30 cellular contexts compared by ENCODE assay signal in the genomic region with DNA sequence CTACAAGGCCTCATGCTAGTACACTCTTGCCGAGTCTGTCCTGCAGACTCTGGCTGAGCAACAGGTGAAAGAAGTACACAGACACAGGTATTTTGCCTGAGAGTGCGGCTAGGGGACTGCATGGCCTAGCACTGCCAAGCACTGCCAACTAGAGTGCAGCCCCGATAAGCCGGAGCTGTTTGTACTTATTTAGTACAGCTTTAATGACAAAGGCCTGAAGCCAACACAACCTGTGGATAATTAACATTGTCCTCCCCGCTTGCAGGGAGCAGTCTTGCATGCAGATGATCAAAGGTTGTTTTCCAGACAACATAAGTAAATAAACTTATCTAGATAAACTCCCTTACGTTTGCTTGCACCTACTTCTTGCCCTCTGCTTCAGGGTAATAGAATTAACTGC.
DNase-seq lines count a peak whose midpoint lies in the region; ATAC-seq, FAIRE-seq and TF ChIP-seq lines count a peak whose summit lies in the region.
"Had no signal": no experiment of that assay in that cellular context is flagged by ENCODE, and none has a peak within 500 bp of the region (broad histone marks: within the 10 kb centered on the region; RNA-seq: fewer than 3 reads in every experiment).

No MANE protein-coding gene starts in this region.

- H4K8ac ChIP-seq in IMR-90 (ENCODE audit: low read depth in 2 of 2, low read length in 2 of 2) (no peak overlapping the region), mesenchymal stem cell (ENCODE audit: low read length) (no peak overlapping the region)

- in situ Hi-C loops in IMR-90 (cut with MboI; ENCODE audit: low sequenced_read_pairs), result no loop called here

- POLR2A ChIA-PET in A549 (lab: Yijun Ruan, JAX), result no interaction called here
- POLR2A ChIA-PET in IMR-90 (lab: Charles Lee; ENCODE audit: unreplicated experiment), result no interaction called here

- H2BK15ac ChIP-seq in IMR-90 (ENCODE audit: low read depth, low read length) (peak overlapping the region; percentile 29; the same call in 1 of the 3 replicates), mesenchymal stem cell (ENCODE audit: low read depth, poor library complexity, severe bottlenecking) (no peak overlapping the region)

- CTCF ChIA-PET in A549 (lab: Yijun Ruan, JAX) (no interaction called here), IMR-90 (lab: Yijun Ruan, JAX) (no interaction called here)

- H3K9me2 ChIP-seq in hepatocyte (replicated peaks; ENCODE audit: insufficient read depth), result no peaks in the 10 kb centered on the region

- TF ChIP-seq CTCF in A549 (IDR thresholded peaks at IDR 0.05) (no peak), IMR-90 (conservative IDR thresholded peaks at IDR 0.05; ENCODE audit: low read depth, low read length) (no peak), hepatocyte (IDR thresholded peaks at IDR 0.05; ENCODE audit: poor library complexity) (no peak)

- peak overlapping the region in 1 of 2 experiments; percentile 97 for H2BK12ac ChIP-seq in mesenchymal stem cell (ENCODE audit: low read length in 2 of 2)

- no peak overlapping the region for H2AK9ac ChIP-seq in IMR-90 (replicated peaks; ENCODE audit: low read depth, low read length, poor library complexity)

- TF ChIP-seq POLR2A in A549 (IDR thresholded peaks at IDR 0.05; ENCODE audit: low read length), result no peak
- TF ChIP-seq POLR2A in IMR-90 (IDR thresholded peaks at IDR 0.05; ENCODE audit: low read depth, low read length), result no peak

- no peak overlapping the region for H2BK20ac ChIP-seq in IMR-90 (ENCODE audit: low read depth, low read length)

- H3K79me1 ChIP-seq in IMR-90 (ENCODE audit: low read depth in 1 of 2, low read length in 2 of 2) (no peaks in the 10 kb centered on the region; a peak in 1 of 4 replicates), mesenchymal stem cell (replicated peaks; ENCODE audit: low read length, poor library complexity, severe bottlenecking) (no peaks in the 10 kb centered on the region)

- H3K23ac ChIP-seq in IMR-90 (ENCODE audit: low read depth, low read length) (no peak overlapping the region), mesenchymal stem cell (ENCODE audit: low read length in 2 of 2) (no peak overlapping the region)

- H3K4me2 ChIP-seq in A549, result peak overlapping the region; percentile 47
- H3K4me2 ChIP-seq in IMR-90 (ENCODE audit: low read depth, low read length), result no peak overlapping the region
- peak overlapping the region; percentile 26 for H3K4me2 ChIP-seq in hepatocyte
- H3K4me2 ChIP-seq in mesenchymal stem cell (ENCODE audit: low read length, poor library complexity, severe bottlenecking), result no peak overlapping the region

- no peak for FAIRE-seq in A549 (lab: Jason Lieb, UNC)
- FAIRE-seq: D721Med, GM18507, K562 had no signal

- H3K27ac ChIP-seq in A549 (peak overlapping the region; percentile 30 to 50; a peak in 5 of 6 replicates), IMR-90 (ENCODE audit: insufficient read depth, low read length) (no peak overlapping the region), hepatocyte (peak overlapping the region; percentile 62), mesenchymal stem cell (ENCODE audit: low read length, poor library complexity, severe bottlenecking) (no peak overlapping the region)
- H3K27ac ChIP-seq: 22Rv1, GM23248 had no signal

- H4K20me1 ChIP-seq in IMR-90 (ENCODE audit: insufficient read depth, low read length), result peaks cover 3% of the 10 kb centered on the region; the same call in 1 of the 2 replicates
- H4K20me1 ChIP-seq in hepatocyte (ENCODE audit: insufficient read depth, poor library complexity, severe bottlenecking), result no peaks in the 10 kb centered on the region

- H2AK5ac ChIP-seq in IMR-90 (ENCODE audit: low read depth, low read length) (peak overlapping the region; percentile 39; the same call in 1 of the 2 replicates), mesenchymal stem cell (ENCODE audit: low read length, severe bottlenecking) (peak overlapping the region; percentile 71)

- peak in 1 of 2 experiments; percentile 34; a peak in 2 of 6 replicates for ATAC-seq in A549
- ATAC-seq in IMR-90 (ENCODE audit: low read depth), result no peak
- no peak for ATAC-seq in GM21737 (IDR thresholded peaks at IDR 0.05; ENCODE audit: unreplicated experiment)
- no peak for ATAC-seq in Right ventricle myocardium superior (ENCODE audit: poor library complexity)
- ATAC-seq: K562, PC-3 had no signal

- H3K9ac ChIP-seq in IMR-90 (ENCODE audit: low read depth, low read length) (no peak overlapping the region), mesenchymal stem cell (ENCODE audit: low read length) (no peak overlapping the region)
- H3K9ac ChIP-seq: GM23248 had no signal

- H2BK5ac ChIP-seq in IMR-90 (ENCODE audit: low read depth, low read length, poor library complexity, severe bottlenecking) (no peak overlapping the region), mesenchymal stem cell (ENCODE audit: low read depth, low read length, poor library complexity, severe bottlenecking) (no peak overlapping the region)

- H2AFZ ChIP-seq in IMR-90 (replicated peaks; ENCODE audit: low read length, poor library complexity) (no peak overlapping the region), hepatocyte (no peak overlapping the region), mesenchymal stem cell (ENCODE audit: low read depth, low read length) (no peak overlapping the region)
- H2AFZ ChIP-seq: GM23248 had no signal

- 22% methylated on average over 6 of the region's 6 CpGs for WGBS in A549 (ENCODE audit: missing lambda C conversion rate)
- WGBS in IMR-90 (ENCODE audit: extremely low coverage in 2 of 2, insufficient read length in 1 of 2), 2 experiments, result 100% methylated on average over 1 of the region's 6 CpGs; no CpG with 5 or more reads in 1 of the 2 experiments
- 78% methylated on average over 6 of the region's 6 CpGs for WGBS in hepatocyte (ENCODE audit: low lambda C conversion rate, missing lambda C conversion rate)
- 92% methylated on average over 6 of the region's 6 CpGs for WGBS in mesenchymal stem cell

- no peak overlapping the region for H3K4ac ChIP-seq in IMR-90 (ENCODE audit: low read depth, low read length)
- H3K4ac ChIP-seq in mesenchymal stem cell (ENCODE audit: low read depth in 1 of 2, low read length in 2 of 2), result peak overlapping the region in 1 of 2 experiments; percentile 90

- no peaks in the 10 kb centered on the region for H3K9me3 ChIP-seq in A549
- H3K9me3 ChIP-seq in IMR-90 (ENCODE audit: control insufficient read depth, insufficient read depth, low read length), result peaks cover 2% of the 10 kb centered on the region; the same call in 1 of the 2 replicates
- H3K9me3 ChIP-seq in hepatocyte (ENCODE audit: low read depth), result no peaks in the 10 kb centered on the region
- no peaks in the 10 kb centered on the region for H3K9me3 ChIP-seq in mesenchymal stem cell (ENCODE audit: control insufficient read depth, low read length)
- H3K9me3 ChIP-seq: BE2C had no signal

- no peak overlapping the region for H4K91ac ChIP-seq in IMR-90 (ENCODE audit: insufficient read depth, low read depth, low read length)
- H4K91ac ChIP-seq in mesenchymal stem cell (ENCODE audit: low read length), result no peak overlapping the region

- intact Hi-C loops in IMR-90 (cut with micrococcal nuclease) (no loop called here), Right ventricle myocardium superior (cut with DNase I) (no loop called here)

- H3K27me3 ChIP-seq in IMR-90 (ENCODE audit: control insufficient read depth, insufficient read depth, low read length) (no peaks in the 10 kb centered on the region), hepatocyte (no peaks in the 10 kb centered on the region), mesenchymal stem cell (ENCODE audit: control insufficient read depth in 1 of 2, insufficient read depth in 1 of 2, low read length in 2 of 2) (no peaks in the 10 kb centered on the region)
- H3K27me3 ChIP-seq: BE2C had no signal

- no peak for TF ChIP-seq EP300 in A549 (IDR thresholded peaks at IDR 0.05)

- BruUV-seq in IMR-90 (replicated peaks; lab: Mats Ljungman, UMichigan), result no TSS peak

- H3K4me1 ChIP-seq in A549, result peaks cover 54% of the 10 kb centered on the region
- peaks cover 8% of the 10 kb centered on the region for H3K4me1 ChIP-seq in IMR-90 (ENCODE audit: control insufficient read depth, insufficient read depth, low read length)
- H3K4me1 ChIP-seq in hepatocyte (ENCODE audit: insufficient read depth), result peaks cover 4% of the 10 kb centered on the region
- peaks cover 8% of the 10 kb centered on the region for H3K4me1 ChIP-seq in mesenchymal stem cell (ENCODE audit: control insufficient read depth, insufficient read depth, low read depth, low read length)
- H3K4me1 ChIP-seq: BE2C had no signal

- TF ChIP-seq RAD21 in A549 (conservative IDR thresholded peaks at IDR 0.05 in 1 of 2, IDR thresholded peaks at IDR 0.05 in 1 of 2) (no peak), IMR-90 (IDR thresholded peaks at IDR 0.05; ENCODE audit: low read length) (no peak)

- H3K14ac ChIP-seq in IMR-90 (replicated peaks; ENCODE audit: low read depth, low read length) (no peak overlapping the region), mesenchymal stem cell (ENCODE audit: low read length in 2 of 2) (no peak overlapping the region)

- no peak overlapping the region for H2BK120ac ChIP-seq in IMR-90 (ENCODE audit: low read depth, low read length)
- peak overlapping the region; percentile 2 for H2BK120ac ChIP-seq in mesenchymal stem cell (ENCODE audit: low read depth, low read length)

- no peak overlapping the region for H3K18ac ChIP-seq in IMR-90 (ENCODE audit: low read depth, low read length)
- H3K18ac ChIP-seq in mesenchymal stem cell (ENCODE audit: low read depth in 1 of 2, low read length in 2 of 2), result peak overlapping the region in 1 of 2 experiments; percentile 64

- H3K56ac ChIP-seq in IMR-90 (ENCODE audit: extremely low read depth, insufficient read depth, low read length), result no peak overlapping the region

- no peak overlapping the region for H4K5ac ChIP-seq in IMR-90 (ENCODE audit: low read depth, low read length)

- H3K36me3 ChIP-seq in IMR-90 (ENCODE audit: control insufficient read depth, insufficient read depth, low read length) (no peaks in the 10 kb centered on the region), hepatocyte (replicated peaks; ENCODE audit: insufficient read depth, low read depth) (no peaks in the 10 kb centered on the region), mesenchymal stem cell (ENCODE audit: control insufficient read depth in 1 of 2, insufficient read depth in 2 of 2, low read depth in 1 of 2, low read length in 2 of 2) (no peaks in the 10 kb centered on the region)
- H3K36me3 ChIP-seq: BE2C had no signal

- H3K9me1 ChIP-seq in IMR-90 (ENCODE audit: insufficient read depth, low read length), result peaks cover 12% of the 10 kb centered on the region; the same call in 1 of the 2 replicates

- dilution Hi-C loops in IMR-90 (cut with HindIII; ENCODE audit: low sequenced_read_pairs, unreplicated experiment), result no loop called here

- DNase-seq in A549 (ENCODE audit: low read depth in 1 of 2, low spot score in 1 of 2) (peak in 1 of 2 experiments; percentile 47), IMR-90 (no peak), hepatocyte (ENCODE audit: low spot score) (peak; percentile 26), mesenchymal stem cell (no peak), ureter (ENCODE audit: low spot score) (no peak), SKM-1 (lab: John Stamatoyannopoulos, UW; ENCODE audit: unreplicated experiment) (no peak), Right ventricle myocardium superior (no peak)
- DNase-seq: ACHN; BE2C; DMS53; GM23248; H9; HFFc6; Kasumi-1; MV-4-11; NCI-H1105; NCI-H1436 treated with DMSO at 0.1 percent for 48 hours; NCI-H187 treated with DMSO at 0.1 percent for 48 hours; NCI-H2171 treated with DMSO at 0.1 percent for 48 hours; NCI-H524 treated with DMSO at 0.1 percent for 48 hours; NCI-H774; NK-92 treated with Interleukin-12 subunit alpha and Interleukin-12 subunit beta, amount 100 ng/mL, for 24 hours; PC-3; RPMI8226; SHP77 had no signal

- no peaks in the 10 kb centered on the region for H3K79me2 ChIP-seq in hepatocyte

- H3K4me3 ChIP-seq in A549 (no peak overlapping the region), IMR-90 (ENCODE audit: insufficient read depth, low read depth, low read length) (no peak overlapping the region), hepatocyte (no peak overlapping the region), mesenchymal stem cell (ENCODE audit: insufficient read depth in 1 of 2, low read depth in 1 of 2, low read length in 2 of 2) (no peak overlapping the region)
- H3K4me3 ChIP-seq: GM23248, K562 had no signal

Comparison
In these comparisons a context has a peak if more than half of its experiments do, and no peak if none do; other contexts are left out.
1. H3K27ac ChIP-seq: peak in A549 (2 of 2) and hepatocyte (single experiment); none in IMR-90 (single experiment) and mesenchymal stem cell (single experiment).
2. H3K4me2 ChIP-seq: peak in A549 (single experiment) and hepatocyte (single experiment); none in IMR-90 (single experiment) and mesenchymal stem cell (single experiment).